ENCODE assay signal across 18 cellular contexts in the genomic region with DNA sequence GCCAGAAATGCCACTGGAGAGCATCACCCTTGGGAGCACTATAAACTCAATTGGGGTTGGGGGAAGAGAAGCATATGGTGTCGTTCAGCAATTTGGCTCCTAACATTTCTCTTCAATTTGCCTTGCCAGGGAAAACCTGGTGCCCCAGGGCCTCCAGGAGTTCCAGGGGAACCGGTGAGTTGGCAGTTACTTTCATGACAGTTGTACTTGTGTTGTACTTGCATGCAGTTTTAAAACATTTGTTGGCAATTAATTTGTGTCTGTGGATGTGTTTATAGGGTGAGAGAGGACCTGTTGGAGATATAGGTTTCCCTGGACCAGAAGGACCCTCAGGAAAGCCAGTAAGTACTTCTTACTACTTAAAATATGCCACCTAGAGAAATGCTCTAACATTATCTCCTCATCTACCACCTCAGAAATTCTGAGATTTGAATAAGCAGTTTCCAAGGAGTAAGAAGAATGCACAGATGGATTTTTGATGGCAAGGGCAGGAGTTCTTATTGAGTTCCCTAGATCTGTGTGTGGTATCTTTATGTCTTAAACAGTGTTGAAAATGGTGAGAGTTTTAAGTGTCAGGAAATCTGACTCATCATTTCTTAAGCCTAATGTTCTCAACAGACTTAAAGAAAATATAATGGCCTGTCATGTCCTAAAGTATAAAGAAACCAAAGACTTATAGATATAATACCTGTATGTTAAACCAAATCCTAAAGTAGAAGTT.
DNase-seq lines count a peak whose midpoint lies in the region; ATAC-seq, FAIRE-seq and TF ChIP-seq lines count a peak whose summit lies in the region.
"Had no signal": no experiment of that assay in that cellular context is flagged by ENCODE, and none has a peak within 500 bp of the region (broad histone marks: within the 10 kb centered on the region; RNA-seq: fewer than 3 reads in every experiment).

No MANE protein-coding gene starts in this region.

- CTCF ChIA-PET in HEK293 (lab: Yijun Ruan, JAX), result no interaction called here

- no peaks in the 10 kb centered on the region for H3K9me3 ChIP-seq in HEK293 (ENCODE audit: control insufficient read depth, insufficient read depth, low read depth, low read length)
- H3K9me3 ChIP-seq: A549 had no signal

- no peaks in the 10 kb centered on the region for H3K27me3 ChIP-seq in bronchial epithelial cell (ENCODE audit: control insufficient read depth, insufficient read depth, low read length)
- H3K27me3 ChIP-seq: BLaER1 treated with 17β-estradiol and CSF1 and Interleukin-3, amounts not matched to agents 10 nM and 100 nM had no signal

- ATAC-seq in GM18499 (IDR thresholded peaks at IDR 0.05; ENCODE audit: insufficient read depth, unreplicated experiment) (peak; percentile 16), HG03442 (IDR thresholded peaks at IDR 0.05; ENCODE audit: unreplicated experiment) (peak; percentile 22)
- ATAC-seq: A549, Panc1 had no signal

- no peak overlapping the region for H3K4me3 ChIP-seq in HEK293 (ENCODE audit: low read depth, low read length)
- H3K4me3 ChIP-seq in bronchial epithelial cell (ENCODE audit: low read depth, low read length), result no peak overlapping the region
- H3K4me3 ChIP-seq: A549; BLaER1 treated with 17β-estradiol and CSF1 and Interleukin-3, amounts not matched to agents 10 nM and 100 nM had no signal

- H3K27ac ChIP-seq in HEK293 (ENCODE audit: extremely low read depth, low read depth, low read length), result no peak overlapping the region
- H3K27ac ChIP-seq: A549; BLaER1 treated with 17β-estradiol and CSF1 and Interleukin-3, amounts not matched to agents 10 nM and 100 nM had no signal

- peak; percentile 32 for FAIRE-seq in bronchial epithelial cell (lab: Jason Lieb, UNC)
- FAIRE-seq: A549, GM19239, H54, HTR-8/SVneo had no signal

- POLR2A ChIA-PET in HEK293 (lab: Yijun Ruan, JAX), result no interaction called here

- H3K36me3 ChIP-seq in HEK293 (ENCODE audit: control insufficient read depth in 2 of 2, insufficient read depth in 1 of 2, low read length in 2 of 2) (no peaks in the 10 kb centered on the region), bronchial epithelial cell (ENCODE audit: control insufficient read depth, insufficient read depth, low read length) (no peaks in the 10 kb centered on the region)
- H3K36me3 ChIP-seq: BLaER1 treated with 17β-estradiol and CSF1 and Interleukin-3, amounts not matched to agents 10 nM and 100 nM had no signal

- DNase-seq in bronchial epithelial cell (ENCODE audit: low read depth) (peak; percentile 10), SHP77 (lab: John Stamatoyannopoulos, UW) (no peak), SIG-M5 (lab: John Stamatoyannopoulos, UW) (no peak)
- no peak for DNase-seq in stimulated activated CD4-positive, alpha-beta T cell treated with anti-CD3 and anti-CD28 coated beads, Interleukin-4, amount 100 ng/mL, for 24 hours
- DNase-seq: CD8-positive, alpha-beta memory T cell; DMS53; HFFc6; NCI-H1092 treated with DMSO at 0.1 percent for 48 hours; NCI-H2081 treated with DMSO at 0.1 percent for 48 hours had no signal

- H3K4me1 ChIP-seq in HEK293 (ENCODE audit: control insufficient read depth, insufficient read depth, low read length), result peaks cover 7% of the 10 kb centered on the region; the same call in 1 of the 2 replicates
- H3K4me1 ChIP-seq: A549; BLaER1 treated with 17β-estradiol and CSF1 and Interleukin-3, amounts not matched to agents 10 nM and 100 nM had no signal

- TF ChIP-seq CTCF in HEK293 (tag by site-specific recombination; IDR thresholded peaks at IDR 0.05) (no peak), bronchial epithelial cell (IDR thresholded peaks at IDR 0.05; ENCODE audit: insufficient read depth, low read length, severe bottlenecking) (no peak)

TF ChIP-seq in HEK293, 187 proteins besides CTCF, POLR2A, EP300 and RAD21:
- TF ChIP-seq ZNF658 (tag by site-specific recombination; IDR thresholded peaks at IDR 0.05), result no peak
- no peak for TF ChIP-seq ZNF416 (tag by site-specific recombination; IDR thresholded peaks at IDR 0.05)
- TF ChIP-seq, protein P1, sequence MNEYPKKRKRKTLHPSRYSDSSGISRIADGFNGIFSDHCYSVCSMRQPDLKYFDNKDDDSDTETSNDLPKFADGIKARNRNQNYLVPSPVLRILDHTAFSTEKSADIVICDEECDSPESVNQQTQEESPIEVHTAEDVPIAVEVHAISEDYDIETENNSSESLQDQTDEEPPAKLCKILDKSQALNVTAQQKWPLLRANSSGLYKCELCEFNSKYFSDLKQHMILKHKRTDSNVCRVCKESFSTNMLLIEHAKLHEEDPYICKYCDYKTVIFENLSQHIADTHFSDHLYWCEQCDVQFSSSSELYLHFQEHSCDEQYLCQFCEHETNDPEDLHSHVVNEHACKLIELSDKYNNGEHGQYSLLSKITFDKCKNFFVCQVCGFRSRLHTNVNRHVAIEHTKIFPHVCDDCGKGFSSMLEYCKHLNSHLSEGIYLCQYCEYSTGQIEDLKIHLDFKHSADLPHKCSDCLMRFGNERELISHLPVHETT (tag by site-specific recombination; IDR thresholded peaks at IDR 0.05), result no peak
- no peak for TF ChIP-seq SALL2 (tag by site-specific recombination; IDR thresholded peaks at IDR 0.05; ENCODE audit: borderline replicate concordance)
- no peak for TF ChIP-seq ZEB2 (tag by site-specific recombination; IDR thresholded peaks at IDR 0.05)
- TF ChIP-seq KLF10 (tag by site-specific recombination; IDR thresholded peaks at IDR 0.05), result no peak
- TF ChIP-seq ZNF133 (tag by site-specific recombination; IDR thresholded peaks at IDR 0.05), result peak; percentile 91
- peak; percentile 50; the same call in 1 of the 2 replicates for TF ChIP-seq ZNF677 (tag by site-specific recombination; IDR thresholded peaks at IDR 0.05)
- TF ChIP-seq SCRT1 (tag by site-specific recombination; IDR thresholded peaks at IDR 0.05; ENCODE audit: borderline replicate concordance), result no peak
- TF ChIP-seq, protein P2, sequence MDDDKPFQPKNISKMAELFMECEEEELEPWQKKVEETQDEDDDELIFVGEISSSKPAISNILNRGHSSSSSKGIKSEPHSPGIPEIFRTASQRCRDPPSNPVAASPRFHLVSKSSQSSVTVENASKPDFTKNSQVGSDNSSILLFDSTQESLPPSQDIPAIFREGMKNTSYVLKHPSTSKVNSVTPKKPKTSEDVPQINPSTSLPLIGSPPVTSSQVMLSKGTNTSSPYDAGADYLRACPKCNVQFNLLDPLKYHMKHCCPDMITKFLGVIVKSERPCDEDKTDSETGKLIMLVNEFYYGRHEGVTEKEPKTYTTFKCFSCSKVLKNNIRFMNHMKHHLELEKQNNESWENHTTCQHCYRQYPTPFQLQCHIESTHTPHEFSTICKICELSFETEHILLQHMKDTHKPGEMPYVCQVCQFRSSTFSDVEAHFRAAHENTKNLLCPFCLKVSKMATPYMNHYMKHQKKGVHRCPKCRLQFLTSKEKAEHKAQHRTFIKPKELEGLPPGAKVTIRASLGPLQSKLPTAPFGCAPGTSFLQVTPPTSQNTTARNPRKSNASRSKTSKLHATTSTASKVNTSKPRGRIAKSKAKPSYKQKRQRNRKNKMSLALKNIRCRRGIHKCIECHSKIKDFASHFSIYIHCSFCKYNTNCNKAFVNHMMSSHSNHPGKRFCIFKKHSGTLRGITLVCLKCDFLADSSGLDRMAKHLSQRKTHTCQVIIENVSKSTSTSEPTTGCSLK (tag by site-specific recombination; IDR thresholded peaks at IDR 0.05), result no peak
- no peak for TF ChIP-seq ZNF555 (tag by site-specific recombination; conservative IDR thresholded peaks at IDR 0.05)
TF ChIP-seq in HEK293: peak in this region for 2.
